ENCODE assay signal across 17 cellular contexts in genomic region chr4:127843704-127844604, GRCh38. TPM values are rescaled to one million over a fixed set of nuclear protein-coding genes. Genes with fewer than 3 reads are reported as not detected.
DNase-seq lines count a peak whose midpoint lies in the region; ATAC-seq, FAIRE-seq and TF ChIP-seq lines count a peak whose summit lies in the region.
"Had no signal": no experiment of that assay in that cellular context is flagged by ENCODE, and none has a peak within 500 bp of the region (broad histone marks: within the 10 kb centered on the region; RNA-seq: fewer than 3 reads in every experiment).

No MANE protein-coding gene starts in this region.

- TF ChIP-seq CTCF in H9 (conservative IDR thresholded peaks at IDR 0.05) (no peak), K562 (IDR thresholded peaks at IDR 0.05 in 2 of 3, conservative IDR thresholded peaks at IDR 0.05 in 1 of 3; ENCODE audit: insufficient read depth in 2 of 3, low read depth in 1 of 3, low read length in 3 of 3) (no peak), upper lobe of right lung (IDR thresholded peaks at IDR 0.05) (no peak), suprapubic skin (IDR thresholded peaks at IDR 0.05) (no peak)

- H3K27me3 Mint-ChIP-seq in H9 (ENCODE audit: low read depth): no peaks in the 10 kb centered on the region

- no peak overlapping the region for H4K91ac ChIP-seq in H9 (ENCODE audit: insufficient read length, low read depth, low read length)

- H3K36me3 ChIP-seq in K562 (ENCODE audit: control insufficient read depth, insufficient read depth, low read length): no peaks in the 10 kb centered on the region; the same call in 2 of the 3 replicates
- H3K36me3 ChIP-seq in upper lobe of right lung: no peaks in the 10 kb centered on the region
- H3K36me3 ChIP-seq in suprapubic skin: no peaks in the 10 kb centered on the region

- peak; percentile 57 for ATAC-seq in K562
- ATAC-seq in upper lobe of right lung: no peak
- ATAC-seq in GM21717 (IDR thresholded peaks at IDR 0.05; ENCODE audit: unreplicated experiment): no peak
- ATAC-seq: HCT116, PC-3 had no signal

- CTCF ChIA-PET in K562 (lab: Yijun Ruan, JAX; ENCODE audit: low intra/inter-chr PET ratio): no interaction called here

- H3K9ac ChIP-seq in H9 (ENCODE audit: extremely low read depth, insufficient read length, low read length) (no peak overlapping the region), K562 (ENCODE audit: insufficient read depth in 1 of 2, low read depth in 2 of 2, low read length in 2 of 2) (peak overlapping the region in 1 of 2 experiments; percentile 20; a peak in 1 of 4 replicates)
- H3K9ac ChIP-seq: BLaER1 treated with 17β-estradiol and CSF1 and Interleukin-3, amounts not matched to agents 10 nM and 100 nM had no signal

- POLR2A ChIA-PET in K562 (lab: Yijun Ruan, JAX): no interaction called here

- peak overlapping the region; percentile 31 to 62 (median 38); a peak in 3 of 7 replicates for H3K27ac Mint-ChIP-seq in H9

- H2BK20ac ChIP-seq in H9 (ENCODE audit: low read depth, low read length, poor library complexity, severe bottlenecking): no peak overlapping the region

- H4K8ac ChIP-seq in H9 (replicated peaks; ENCODE audit: insufficient read length, low read depth, low read length): no peak overlapping the region

- H3T11ph ChIP-seq in H9 (ENCODE audit: low read length): no peak overlapping the region

- no peak overlapping the region for H3K14ac ChIP-seq in H9 (ENCODE audit: insufficient read depth, low read length)

- H3K9me3 ChIP-seq in H9 (ENCODE audit: control insufficient read depth, low read depth, low read length) (no peaks in the 10 kb centered on the region), K562 (replicated peaks; ENCODE audit: control insufficient read depth, insufficient read depth, low read depth, low read length) (peaks cover 11% of the 10 kb centered on the region; the same call in 1 of the 2 replicates), upper lobe of right lung (peaks cover 7% of the 10 kb centered on the region), suprapubic skin (no peaks in the 10 kb centered on the region)

- no peak overlapping the region for H2BK12ac ChIP-seq in H9 (ENCODE audit: insufficient read length, low read depth, low read length)

- no peak for TF ChIP-seq RAD21 in K562 (CRISPR knock-in tag; conservative IDR thresholded peaks at IDR 0.05 in 1 of 2, IDR thresholded peaks at IDR 0.05 in 1 of 2)

- H3K4me1 ChIP-seq in H9 (ENCODE audit: insufficient read depth, low read length) (no peaks in the 10 kb centered on the region; the same call in 1 of the 2 replicates), K562 (replicated peaks in 1 of 2; ENCODE audit: control insufficient read depth in 2 of 2, insufficient read depth in 2 of 2, low read length in 2 of 2) (peaks cover 15 to 24% of the 10 kb centered on the region in 2 experiments; a peak in 4 of 5 replicates), upper lobe of right lung (no peaks in the 10 kb centered on the region), suprapubic skin (no peaks in the 10 kb centered on the region)
- H3K4me1 ChIP-seq: BLaER1 treated with 17β-estradiol and CSF1 and Interleukin-3, amounts not matched to agents 10 nM and 100 nM had no signal

- H3K79me1 ChIP-seq in H9 (ENCODE audit: insufficient read depth, low read depth, low read length, poor library complexity, severe bottlenecking): no peaks in the 10 kb centered on the region

- no peaks in the 10 kb centered on the region for H4K20me1 ChIP-seq in H9 (ENCODE audit: control insufficient read depth, insufficient read depth, insufficient read length)
- no peaks in the 10 kb centered on the region for H4K20me1 ChIP-seq in K562 (replicated peaks; ENCODE audit: control insufficient read depth, insufficient read depth, low read length)
- H4K20me1 ChIP-seq: BLaER1 treated with 17β-estradiol and CSF1 and Interleukin-3, amounts not matched to agents 10 nM and 100 nM had no signal

- no peak overlapping the region for H2BK5ac ChIP-seq in H9 (ENCODE audit: insufficient read length, low read length)

- H2AK5ac ChIP-seq in H9 (ENCODE audit: insufficient read length, low read length): no peak overlapping the region

- no CpG with 5 or more reads among the region's 12 CpGs for WGBS in H9 (ENCODE audit: extremely low coverage, insufficient read length, low lambda C conversion rate)
- WGBS in K562 (ENCODE audit: insufficient coverage, low coverage, missing lambda C conversion rate): 65% methylated on average over 12 of the region's 12 CpGs
- 92% methylated on average over 11 of the region's 12 CpGs for WGBS in suprapubic skin

- H3K27ac ChIP-seq in H9 (ENCODE audit: insufficient read length, low read depth, low read length): no peak overlapping the region
- no peak overlapping the region for H3K27ac ChIP-seq in K562 (ENCODE audit: extremely low read depth, low read depth, low read length)
- no peak overlapping the region for H3K27ac ChIP-seq in upper lobe of right lung
- no peak overlapping the region for H3K27ac ChIP-seq in suprapubic skin
- H3K27ac ChIP-seq: BLaER1 treated with 17β-estradiol and CSF1 and Interleukin-3, amounts not matched to agents 10 nM and 100 nM had no signal

- no peak overlapping the region for H3K18ac ChIP-seq in H9 (ENCODE audit: insufficient read length, low read depth, low read length)

- H2BK15ac ChIP-seq in H9 (ENCODE audit: low read depth, low read length): no peak overlapping the region

- H3K4ac ChIP-seq in H9 (ENCODE audit: low read depth, low read length): no peak overlapping the region

- DNase-seq in H9: peak; percentile 53
- DNase-seq in K562 (ENCODE audit: extremely low read depth in 1 of 4, low spot score in 3 of 4): peak in 2 of 4 experiments; percentile 7 to 13
- peak; percentile 13 for DNase-seq in iPS-NIHi11 (ENCODE audit: low spot score)
- peak; percentile 27 for DNase-seq in upper lobe of right lung
- DNase-seq in suprapubic skin (ENCODE audit: low spot score in 2 of 2): no peak
- no peak for DNase-seq in RPMI8226
- DNase-seq: DMS79, GDM1, KG1, NCI-H1105 treated with DMSO at 0.1 percent for 48 hours, NCI-H1694, NCI-H2107, NCI-H2227 treated with DMSO at 0.1 percent for 48 hours had no signal

- no peak overlapping the region for H3K23ac ChIP-seq in H9 (ENCODE audit: insufficient read length, low read depth, low read length)

- intact Hi-C loops in K562 (cut with micrococcal nuclease) (no loop called here), upper lobe of right lung (cut with DNase I) (no loop called here)

- H3K23me2 ChIP-seq in H9 (ENCODE audit: insufficient read length, low read depth, low read length, poor library complexity, severe bottlenecking): no peaks in the 10 kb centered on the region

- no peaks in the 10 kb centered on the region for H3K27me3 ChIP-seq in H9 (ENCODE audit: insufficient read depth, low read length)
- H3K27me3 ChIP-seq in K562 (ENCODE audit: control insufficient read depth in 2 of 2, insufficient read depth in 2 of 2, low read length in 2 of 2): no peaks in the 10 kb centered on the region
- no peaks in the 10 kb centered on the region for H3K27me3 ChIP-seq in upper lobe of right lung
- no peaks in the 10 kb centered on the region for H3K27me3 ChIP-seq in suprapubic skin
- H3K27me3 ChIP-seq: BLaER1 treated with 17β-estradiol and CSF1 and Interleukin-3, amounts not matched to agents 10 nM and 100 nM had no signal

- no peak overlapping the region for H3K56ac ChIP-seq in H9 (ENCODE audit: insufficient read length, low read depth, low read length)

- H3K4me1 Mint-ChIP-seq in H9: peaks cover 37 to 48% of the 10 kb centered on the region in 2 experiments

- H3K36me3 Mint-ChIP-seq in H9 (ENCODE audit: insufficient read depth in 1 of 3, low read depth in 3 of 3): peaks cover 3 to 29% (median 9%) of the 10 kb centered on the region in 3 experiments; a peak in 6 of 7 replicates

- no TSS peak for BruUV-seq in K562 (replicated peaks; lab: Mats Ljungman, UMichigan)

- H3K9me1 ChIP-seq in K562 (ENCODE audit: control insufficient read depth, insufficient read depth, low read length): no peaks in the 10 kb centered on the region

- no peak overlapping the region for H4K5ac ChIP-seq in H9 (ENCODE audit: insufficient read length, low read depth, low read length)

- TF ChIP-seq POLR2A in K562 (conservative IDR thresholded peaks at IDR 0.05): no peak
- TF ChIP-seq POLR2A in suprapubic skin (IDR thresholded peaks at IDR 0.05): no peak

- no peak overlapping the region for H3K4me3 Mint-ChIP-seq in H9

- in situ Hi-C loops in K562 (cut with MboI): no loop called here

- TF ChIP-seq EP300 in K562 (IDR thresholded peaks at IDR 0.05; ENCODE audit: low read length) (no peak), suprapubic skin (IDR thresholded peaks at IDR 0.05) (no peak)

- FAIRE-seq in K562 (lab: Jason Lieb, UNC): peak; percentile 15

- H2BK120ac ChIP-seq in H9 (ENCODE audit: low read depth, low read length, poor library complexity, severe bottlenecking): no peak overlapping the region

- no peak overlapping the region for H2AFZ ChIP-seq in H9 (ENCODE audit: low read length)
- H2AFZ ChIP-seq in K562 (ENCODE audit: low read depth, low read length): no peak overlapping the region

- H3K4me3 ChIP-seq in K562 (no peak overlapping the region), upper lobe of right lung (no peak overlapping the region), suprapubic skin (no peak overlapping the region)
- H3K4me3 ChIP-seq: BLaER1 treated with 17β-estradiol and CSF1 and Interleukin-3, amounts not matched to agents 10 nM and 100 nM had no signal

- peaks cover 13 to 15% of the 10 kb centered on the region in 2 experiments for H3K9me3 Mint-ChIP-seq in H9

- no peaks in the 10 kb centered on the region for H3K79me2 ChIP-seq in H9 (ENCODE audit: insufficient read depth, low read length)
- H3K79me2 ChIP-seq in K562 (ENCODE audit: control insufficient read depth, insufficient read depth, low read length): no peaks in the 10 kb centered on the region

- H3K4me2 ChIP-seq in H9 (ENCODE audit: insufficient read depth, insufficient read length, low read length) (no peak overlapping the region), K562 (ENCODE audit: insufficient read depth, low read length) (peak overlapping the region; percentile 41)
- H3K4me2 ChIP-seq: BLaER1 treated with 17β-estradiol and CSF1 and Interleukin-3, amounts not matched to agents 10 nM and 100 nM had no signal

RNA-seq across cellular contexts. Expression of gene PLK4, which starts 36.7 kb away (rescaled TPM):
- total RNA-seq in H9 (2021) (36.4 and 40.2 TPM in 2 replicates), K562 (2014; rRNA removed) (48.7 and 54.3 TPM in 2 replicates), K562 (2014; rRNA removed; fragmentation: Illumina TruSeq; extraction: Trizol) (55.0 and 60.6 TPM in 2 replicates), K562 (2015; rRNA removed; fragmentation: Illumina TruSeq; extraction: Trizol) (49.1 and 53.6 TPM in 2 replicates), K562 (2021) (41.3 and 46.8 TPM in 2 replicates), upper lobe of right lung (0.69 TPM), suprapubic skin (1 to 10 TPM; 5.0 to 7.8 (median 6.4) TPM)
- total RNA-seq in K562 (2011; cell fraction: chromatin; rRNA removed; ENCODE audit: low replicate concordance): 40.2 and 172 TPM in 2 replicates
- total RNA-seq in K562 (2011; cell fraction: nucleolus; rRNA removed): 22.8 and 32.2 TPM in 2 replicates
- total RNA-seq in K562 (2011; cell fraction: nucleoplasm; rRNA removed): 38.0 and 43.7 TPM in 2 replicates
- polyA plus RNA-seq in K562 (2011; rRNA removed) (75.0 and 95.3 TPM in 2 replicates), K562 (2014; fragmentation: Illumina TruSeq; extraction: Trizol) (56.8 and 61.7 TPM in 2 replicates), K562 (2014; fragmentation: Nextera tagmentation; extraction: Ambion mirVana) (10 to 100 TPM; 16.2 to 27.4 TPM), K562 (2014; rRNA removed) (72.0 and 93.8 TPM in 2 replicates)
- 13.9 and 28.8 TPM in 2 replicates for polyA plus RNA-seq in K562 (2011; cell fraction: cytosol; rRNA removed)
- 113 and 177 TPM in 2 replicates for polyA plus RNA-seq in K562 (2011; cell fraction: nucleus; rRNA removed)
- polyA plus RNA-seq in K562 (2012): 24.9 and 27.7 TPM in 2 replicates
- 70.6 and 87.8 TPM in 2 replicates for polyA minus RNA-seq in K562 (2011; rRNA and poly(A)+ RNA removed)
- 17.6 and 19.2 TPM in 2 replicates for polyA minus RNA-seq in K562 (2011; cell fraction: cytosol; rRNA and poly(A)+ RNA removed)
- polyA minus RNA-seq in K562 (2011; cell fraction: nucleus; rRNA and poly(A)+ RNA removed): 45.9 and 88.3 TPM in 2 replicates

Comparison
In these comparisons a context has a peak if more than half of its experiments do, and no peak if none do; other contexts are left out.
1. DNase-seq: peak in H9 (single experiment), iPS-NIHi11 (single experiment) and upper lobe of right lung (single experiment); none in suprapubic skin (0 of 2) and RPMI8226 (single experiment).